ENCODE assay signal across 14 cellular contexts in the genomic region with DNA sequence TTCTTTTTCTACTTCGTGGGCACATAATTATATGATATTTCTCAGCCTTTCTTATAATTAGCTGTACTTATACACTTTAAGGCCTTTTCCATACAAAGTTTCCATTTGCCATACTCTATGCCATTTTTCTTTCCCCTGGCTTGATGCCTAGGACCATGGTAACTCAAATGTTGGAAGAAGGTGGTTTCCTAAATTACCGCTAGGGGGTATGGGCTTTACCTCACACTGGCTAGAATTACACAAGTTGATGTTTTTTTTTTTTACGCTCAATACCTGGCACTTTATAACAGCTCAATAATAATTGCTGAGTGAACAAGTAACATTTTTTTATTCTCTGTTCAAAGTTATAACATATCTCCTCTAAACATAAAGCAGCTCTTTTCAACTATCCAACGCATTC.
"Had no signal": no experiment of that assay in that cellular context is flagged by ENCODE, and none has a peak within 500 bp of the region (broad histone marks: within the 10 kb centered on the region; RNA-seq: fewer than 3 reads in every experiment).

No MANE protein-coding gene starts in this region.

- H3K4me3 ChIP-seq: ascending aorta, breast epithelium, heart right ventricle, lung, pancreas, stomach, thoracic aorta had no signal

- DNase-seq: activated CD4-positive, CD25-positive, alpha-beta regulatory T cell treated with anti-CD3 and anti-CD28 coated beads, Interleukin-2, amount 50 U/mL, for 72 hours; activated naive CD4-positive, alpha-beta T cell treated with anti-CD3 and anti-CD28 coated beads, Interleukin-2, amount 10 ng/mL, durations not matched to agents 7 days and 5 days; activated T-cell treated with anti-CD3 and anti-CD28 coated beads for 4 hours; cerebellar nuclear complex; effector memory CD4-positive, alpha-beta T cell; heart right ventricle; islet precursor cell; pancreas; stimulated activated CD4-positive, alpha-beta T cell treated with anti-CD3 and anti-CD28 coated beads, Interleukin-1b, Interleukin-23, amount 100 ng/mL, for 48 hours; stomach had no signal

- H3K9me3 ChIP-seq: ascending aorta, breast epithelium, pancreas, stomach, thoracic aorta had no signal

- H3K36me3 ChIP-seq: ascending aorta, breast epithelium, heart right ventricle, pancreas, stomach, thoracic aorta had no signal

- H3K27me3 ChIP-seq: ascending aorta, breast epithelium, heart right ventricle, stomach had no signal

- H3K4me1 ChIP-seq: ascending aorta, breast epithelium, heart right ventricle, pancreas, stomach had no signal

- ATAC-seq: heart right ventricle, pancreas had no signal
